In genomic region chr7:158109364-158110033, GRCh38 we compare ENCODE assay signal across 19 cellular contexts.
DNase-seq lines count a peak whose midpoint lies in the region; ATAC-seq and TF ChIP-seq lines count a peak whose summit lies in the region.
"Had no signal": no experiment of that assay in that cellular context is flagged by ENCODE, and none has a peak within 500 bp of the region (broad histone marks: within the 10 kb centered on the region; RNA-seq: fewer than 3 reads in every experiment).

No MANE protein-coding gene starts in this region.

- H3K9ac ChIP-seq in iPS-20b (ENCODE audit: low read depth, low read length) = no peak overlapping the region
- H3K9ac ChIP-seq: BLaER1 had no signal

- no peaks in the 10 kb centered on the region for H3K36me3 ChIP-seq in iPS-20b (ENCODE audit: insufficient read depth, low read depth, low read length)
- H3K36me3 ChIP-seq: ascending aorta, BLaER1, prostate gland had no signal

- no peak overlapping the region for H3K27ac ChIP-seq in iPS-20b (ENCODE audit: low read length)
- H3K27ac ChIP-seq: ascending aorta, BLaER1, prostate gland had no signal

- no peaks in the 10 kb centered on the region for H3K4me1 ChIP-seq in iPS-20b (ENCODE audit: insufficient read depth, low read length)
- H3K4me1 ChIP-seq: ascending aorta, prostate gland had no signal

- ATAC-seq in HG03097 (IDR thresholded peaks at IDR 0.05; ENCODE audit: low FRiP score, unreplicated experiment) = no peak
- ATAC-seq: left ventricle myocardium superior, T-helper 17 cell had no signal

- no peaks in the 10 kb centered on the region for H3K27me3 ChIP-seq in iPS-20b (ENCODE audit: insufficient read depth, low read length)
- H3K27me3 ChIP-seq: ascending aorta, BLaER1 had no signal

- DNase-seq in DMS53 treated with DMSO at 0.1 percent for 48 hours (lab: John Stamatoyannopoulos, UW; ENCODE audit: unreplicated experiment) = peak; percentile 21
- peak; percentile 2 for DNase-seq in GM12865 (ENCODE audit: low read depth)
- DNase-seq in OCI-M1 (lab: John Stamatoyannopoulos, UW) = peak; percentile 1
- no peak for DNase-seq in NCI-H187 treated with DMSO at 0.1 percent for 48 hours (lab: John Stamatoyannopoulos, UW)
- DNase-seq in superior temporal gyrus (ENCODE audit: extremely low spot score) = no peak
- DNase-seq in islet precursor cell = no peak
- DNase-seq: activated B cell treated with CpG ODN at 0.5 μM for 24 hours; DMS 273 treated with DMSO at 0.1 percent for 48 hours; foreskin fibroblast; left ventricle myocardium superior; NCI-H2081 treated with DMSO at 0.1 percent for 48 hours; Right ventricle myocardium superior; stimulated activated naive CD4-positive, alpha-beta T cell; T-helper 17 cell had no signal

- H3K9me3 ChIP-seq in iPS-20b (ENCODE audit: insufficient read depth, low read depth, low read length) = peaks cover 100% of the 10 kb centered on the region
- H3K9me3 ChIP-seq: ascending aorta, BLaER1, prostate gland had no signal

- no peak overlapping the region for H3K4me3 ChIP-seq in GM12865 (ENCODE audit: low read depth, low read length)
- peak overlapping the region; percentile 35; the same call in 1 of the 2 replicates for H3K4me3 ChIP-seq in iPS-20b (ENCODE audit: low read length)
- H3K4me3 ChIP-seq: ascending aorta, BLaER1, prostate gland had no signal

- no peak for TF ChIP-seq CTCF in GM12865 (IDR thresholded peaks at IDR 0.05; ENCODE audit: insufficient read depth, low read depth, low read length, missing control alignments)

Comparison
In these comparisons a context has a peak if more than half of its experiments do, and no peak if none do; other contexts are left out.
1. DNase-seq: peak in DMS53 treated with DMSO at 0.1 percent for 48 hours (single experiment), GM12865 (single experiment) and OCI-M1 (single experiment); none in NCI-H187 treated with DMSO at 0.1 percent for 48 hours (single experiment), superior temporal gyrus (single experiment) and islet precursor cell (single experiment).